ENCODE assay signal across 1 cellular context in genomic region chr11:65422633-65423515, GRCh38.
TF ChIP-seq lines count a peak whose summit lies in the region.

Gene NEAT1, plus strand, starts transcription at chr11:65422798.

TF ChIP-seq in HEK293, 187 proteins besides CTCF, POLR2A, EP300 and RAD21 (continued from another document and continues in another):
- TF ChIP-seq ZNF174 (tag by site-specific recombination; IDR thresholded peaks at IDR 0.05), result no peak
- TF ChIP-seq ZNF23 (tag by site-specific recombination; IDR thresholded peaks at IDR 0.05; ENCODE audit: borderline replicate concordance), result no peak; the same call in 1 of the 2 replicates
- no peak for TF ChIP-seq ZNF747 (tag by site-specific recombination; IDR thresholded peaks at IDR 0.05)
- no peak; the same call in 1 of the 2 replicates for TF ChIP-seq ZBTB17 (tag by site-specific recombination; IDR thresholded peaks at IDR 0.05)
- peak; percentile 60; the same call in 1 of the 2 replicates for TF ChIP-seq YY2 (tag by site-specific recombination; IDR thresholded peaks at IDR 0.05)
- TF ChIP-seq ZNF324 (tag by site-specific recombination; IDR thresholded peaks at IDR 0.05), result peak; percentile 42; the same call in 1 of the 2 replicates
- peak; percentile 88 for TF ChIP-seq ZSCAN30 (tag by site-specific recombination; IDR thresholded peaks at IDR 0.05)
- no peak for TF ChIP-seq ZSCAN5A (tag by site-specific recombination; IDR thresholded peaks at IDR 0.05)
- peak; percentile 53; the same call in 1 of the 2 replicates for TF ChIP-seq ZNF280D (tag by site-specific recombination; IDR thresholded peaks at IDR 0.05)
- TF ChIP-seq ZBTB20 (tag by site-specific recombination; IDR thresholded peaks at IDR 0.05), result peak; percentile 31; the same call in 1 of the 2 replicates
- TF ChIP-seq ZBTB1 (tag by site-specific recombination; IDR thresholded peaks at IDR 0.05), result no peak
- TF ChIP-seq ZNF2 (tag by site-specific recombination; IDR thresholded peaks at IDR 0.05), result peak; percentile 87
- peak; percentile 32; the same call in 1 of the 2 replicates for TF ChIP-seq ZNF692 (tag by site-specific recombination; IDR thresholded peaks at IDR 0.05)
- TF ChIP-seq ZNF155 (tag by site-specific recombination; IDR thresholded peaks at IDR 0.05), result no peak
- no peak for TF ChIP-seq ZNF121 (tag by site-specific recombination; IDR thresholded peaks at IDR 0.05)
- TF ChIP-seq SP2 (tag by site-specific recombination; IDR thresholded peaks at IDR 0.05), result peak; percentile 51
- no peak for TF ChIP-seq HIC1 (tag by site-specific recombination; IDR thresholded peaks at IDR 0.05)
- 0 out of 2 replicates have a peak, but pooled peaks have one; percentile 10 for TF ChIP-seq ZBTB11 (tag by site-specific recombination; conservative IDR thresholded peaks at IDR 0.05; ENCODE audit: low read depth)
- TF ChIP-seq ZNF10 (tag by site-specific recombination; IDR thresholded peaks at IDR 0.05), result no peak
- no peak for TF ChIP-seq ZNF513 (tag by site-specific recombination; IDR thresholded peaks at IDR 0.05)
- TF ChIP-seq ZNF514 (tag by site-specific recombination; IDR thresholded peaks at IDR 0.05), result 0 out of 2 replicates have a peak, but pooled peaks have one; percentile 20
- TF ChIP-seq ZBTB48 (tag by site-specific recombination; IDR thresholded peaks at IDR 0.05), result peak; percentile 87
- TF ChIP-seq PBX3 (CRISPR knock-in tag; IDR thresholded peaks at IDR 0.05), result no peak
- no peak for TF ChIP-seq ZNF530 (tag by site-specific recombination; IDR thresholded peaks at IDR 0.05; ENCODE audit: low read depth)
- no peak for TF ChIP-seq AEBP2 (tag by site-specific recombination; IDR thresholded peaks at IDR 0.05; ENCODE audit: borderline replicate concordance)
- 0 out of 2 replicates have a peak, but pooled peaks have one; percentile 48 for TF ChIP-seq ZNF664 (tag by site-specific recombination; IDR thresholded peaks at IDR 0.05)
- TF ChIP-seq KLF9 (tag by site-specific recombination; IDR thresholded peaks at IDR 0.05; ENCODE audit: low read depth), result peak; percentile 9
- no peak for TF ChIP-seq ZSCAN16 (tag by site-specific recombination; IDR thresholded peaks at IDR 0.05)
- 0 out of 2 replicates have a peak, but pooled peaks have one; percentile 11 for TF ChIP-seq ZNF473 (tag by site-specific recombination; IDR thresholded peaks at IDR 0.05)
- peak; percentile 67 for TF ChIP-seq KLF8 (tag by site-specific recombination; IDR thresholded peaks at IDR 0.05)
- peak; percentile 45; the same call in 1 of the 2 replicates for TF ChIP-seq ZSCAN23 (tag by site-specific recombination; IDR thresholded peaks at IDR 0.05)
- no peak for TF ChIP-seq ZNF792 (tag by site-specific recombination; IDR thresholded peaks at IDR 0.05)
- TF ChIP-seq ZNF629 (tag by site-specific recombination; IDR thresholded peaks at IDR 0.05), result no peak; the same call in 1 of the 2 replicates
- TF ChIP-seq ZNF37A (tag by site-specific recombination; IDR thresholded peaks at IDR 0.05), result no peak
- peak; percentile 59 for TF ChIP-seq ZNF76 (tag by site-specific recombination; IDR thresholded peaks at IDR 0.05; ENCODE audit: borderline replicate concordance, low read depth)
- TF ChIP-seq MZF1 (tag by site-specific recombination; IDR thresholded peaks at IDR 0.05; ENCODE audit: borderline replicate concordance), result peak; percentile 37; the same call in 1 of the 2 replicates
- TF ChIP-seq ZNF610 (tag by site-specific recombination; IDR thresholded peaks at IDR 0.05; ENCODE audit: borderline replicate concordance), result no peak
- peak; percentile 40 for TF ChIP-seq INSM2 (tag by site-specific recombination; IDR thresholded peaks at IDR 0.05)
- TF ChIP-seq ZNF140 (tag by site-specific recombination; IDR thresholded peaks at IDR 0.05), result no peak
- peak; percentile 76 for TF ChIP-seq ZBTB26 (tag by site-specific recombination; optimal IDR thresholded peaks at IDR 0.05)
- no peak for TF ChIP-seq ZNF433 (tag by site-specific recombination; IDR thresholded peaks at IDR 0.05; ENCODE audit: low read depth)
